Comparison of ENCODE assay signal across 1 cellular context in genomic region chr1:8604041-8604942, GRCh38.
TF ChIP-seq lines count a peak whose summit lies in the region.

No MANE protein-coding gene starts in this region.

TF ChIP-seq in GM23338, 12 proteins besides CTCF, POLR2A, EP300 and RAD21 (continued from another document):
- TF ChIP-seq JUNB (IDR thresholded peaks at IDR 0.05; ENCODE audit: unreplicated experiment) (no peak), ETS1 (IDR thresholded peaks at IDR 0.05) (no peak), STAT1 (IDR thresholded peaks at IDR 0.05; ENCODE audit: unreplicated experiment) (no peak), EZH2 (IDR thresholded peaks at IDR 0.05; ENCODE audit: low read depth, unreplicated experiment) (no peak)
